In genomic region chr17:38980455-38981217, GRCh38 we compare ENCODE assay signal across 1 cellular context.
TF ChIP-seq lines count a peak whose summit lies in the region.

No MANE protein-coding gene starts in this region.

TF ChIP-seq in WTC11, 78 proteins besides CTCF, POLR2A, EP300 and RAD21 (continued from another document):
- TF ChIP-seq USF2 (CRISPR knock-in tag; IDR thresholded peaks at IDR 0.05), result no peak
- TF ChIP-seq ZNF232 (CRISPR knock-in tag; IDR thresholded peaks at IDR 0.05), result no peak
- no peak for TF ChIP-seq SOX15 (CRISPR knock-in tag; IDR thresholded peaks at IDR 0.05)
- no peak for TF ChIP-seq ZNF512 (CRISPR knock-in tag; IDR thresholded peaks at IDR 0.05; ENCODE audit: borderline replicate concordance)
- no peak for TF ChIP-seq KAT7 (CRISPR knock-in tag; IDR thresholded peaks at IDR 0.05; ENCODE audit: borderline replicate concordance)
- TF ChIP-seq NFYB (CRISPR knock-in tag; conservative IDR thresholded peaks at IDR 0.05; ENCODE audit: low read depth), result no peak
- TF ChIP-seq CREB1 (CRISPR knock-in tag; IDR thresholded peaks at IDR 0.05), result no peak
- no peak for TF ChIP-seq FOXK1 (CRISPR knock-in tag; IDR thresholded peaks at IDR 0.05)
- no peak for TF ChIP-seq NFE2L1 (CRISPR knock-in tag; IDR thresholded peaks at IDR 0.05)
- TF ChIP-seq FOXJ3 (CRISPR knock-in tag; IDR thresholded peaks at IDR 0.05; ENCODE audit: borderline replicate concordance), result no peak
- no peak for TF ChIP-seq SMAD3 (CRISPR knock-in tag; IDR thresholded peaks at IDR 0.05; ENCODE audit: borderline replicate concordance)
- TF ChIP-seq E2F1 (CRISPR knock-in tag; IDR thresholded peaks at IDR 0.05), result no peak
